In genomic region chr11:13291361-13291760, GRCh38 we compare ENCODE assay signal across 37 cellular contexts.
"Had no signal": no experiment of that assay in that cellular context is flagged by ENCODE, and none has a peak within 500 bp of the region (broad histone marks: within the 10 kb centered on the region; RNA-seq: fewer than 3 reads in every experiment).

No MANE protein-coding gene starts in this region.

- H3K9me3 ChIP-seq: breast epithelium, MG63, Peyer's patch, SJSA1 had no signal

- H3K9me3 Mint-ChIP-seq: activated CD4-positive, alpha-beta T cell treated with anti-CD3 and anti-CD28 coated beads, Interleukin-2, amount 10 ng/mL, durations not matched to agents 7 days and 5 days; activated T-cell treated with anti-CD3 and anti-CD28 coated beads, Interleukin-2, amount 50 U/mL, for 4 hours; IgD-negative memory B cell; WTC11 had no signal

- H3K27me3 Mint-ChIP-seq: activated CD4-positive, alpha-beta T cell treated with anti-CD3 and anti-CD28 coated beads for 36 hours; activated CD4-positive, alpha-beta T cell treated with anti-CD3 and anti-CD28 coated beads, Interleukin-2, amount 10 ng/mL, durations not matched to agents 7 days and 5 days; activated naive CD8-positive, alpha-beta T cell treated with anti-CD3 and anti-CD28 coated beads for 36 hours; IgD-negative memory B cell had no signal

- H3K27ac ChIP-seq: breast epithelium, Peyer's patch, SJSA1 had no signal

- H3K27me3 ChIP-seq: breast epithelium, MG63, Peyer's patch, SJSA1 had no signal

- H3K4me3 Mint-ChIP-seq: activated CD4-positive, alpha-beta T cell treated with anti-CD3 and anti-CD28 coated beads for 36 hours; activated CD4-positive, alpha-beta T cell treated with anti-CD3 and anti-CD28 coated beads, Interleukin-2, amount 10 ng/mL, durations not matched to agents 7 days and 5 days; activated CD8-positive, alpha-beta T cell treated with anti-CD3 and anti-CD28 coated beads, Interleukin-2, amount 10 ng/mL, durations not matched to agents 7 days and 5 days; activated naive CD8-positive, alpha-beta T cell treated with anti-CD3 and anti-CD28 coated beads for 36 hours; activated T-cell treated with anti-CD3 and anti-CD28 coated beads, Interleukin-2, amount 50 U/mL, for 4 hours; IgD-negative memory B cell; WTC11 had no signal

- H3K4me1 ChIP-seq: breast epithelium had no signal

- H3K4me3 ChIP-seq: breast epithelium, MG63, Peyer's patch, SJSA1 had no signal

- H3K27ac Mint-ChIP-seq: activated CD4-positive, alpha-beta T cell treated with anti-CD3 and anti-CD28 coated beads for 36 hours; activated CD4-positive, alpha-beta T cell treated with anti-CD3 and anti-CD28 coated beads, Interleukin-2, amount 10 ng/mL, durations not matched to agents 7 days and 5 days; activated CD8-positive, alpha-beta T cell treated with anti-CD3 and anti-CD28 coated beads, Interleukin-2, amount 10 ng/mL, durations not matched to agents 7 days and 5 days; activated naive CD8-positive, alpha-beta T cell treated with anti-CD3 and anti-CD28 coated beads for 36 hours; IgD-negative memory B cell; WTC11 had no signal

- H3K36me3 ChIP-seq: breast epithelium, MG63, Peyer's patch, SJSA1 had no signal

- H3K36me3 Mint-ChIP-seq: WTC11 had no signal

- DNase-seq: activated CD4-positive, alpha-beta T cell treated with anti-CD3 and anti-CD28 coated beads for 36 hours; activated CD4-positive, alpha-beta T cell treated with anti-CD3 and anti-CD28 coated beads, Interleukin-2, amount 10 ng/mL, durations not matched to agents 7 days and 5 days; activated CD4-positive, alpha-beta T cell treated with anti-CD3 and anti-CD28 coated beads, Interleukin-2, amount 50 U/mL, for 48 hours; activated CD8-positive, alpha-beta T cell treated with anti-CD3 and anti-CD28 coated beads, Interleukin-2, amount 10 ng/mL, durations not matched to agents 7 days and 5 days; activated effector memory CD4-positive, alpha-beta T cell treated with anti-CD3 and anti-CD28 coated beads, Interleukin-2, amount 50 U/mL, for 16 hours; activated naive CD4-positive, alpha-beta T cell; activated naive CD4-positive, alpha-beta T cell treated with anti-CD3 and anti-CD28 coated beads, Interleukin-2, amount 50 U/mL, for 16 hours; activated naive CD8-positive, alpha-beta T cell treated with anti-CD3 and anti-CD28 coated beads for 36 hours; activated T-cell treated with anti-CD3 and anti-CD28 coated beads, Interleukin-2, amount 50 U/mL, for 4 hours; amniotic stem cell; aorta; cerebellar nuclear complex; Kasumi-1; KG1; MG63; NCI-H1048; NCI-H1105 treated with DMSO at 0.1 percent for 48 hours; NCI-H1436; NCI-H1694; NCI-H1930; NCI-H2081 treated with DMSO at 0.1 percent for 48 hours; NCI-H226; NCI-H446 treated with DMSO at 0.1 percent for 48 hours; NCI-H524; NK-92 treated with Interleukin-12 subunit alpha and Interleukin-12 subunit beta, amount 100 ng/mL, for 24 hours; PC-3; Peyer's patch; RPMI8226; SHP77 treated with DMSO at 0.1 percent for 48 hours; SW 1271; T-helper 1 cell; T1000 had no signal

- ATAC-seq: activated CD4-positive, alpha-beta T cell treated with anti-CD3 and anti-CD28 coated beads for 36 hours; activated CD4-positive, CD25-positive, alpha-beta regulatory T cell treated with anti-CD3 and anti-CD28 coated beads, Interleukin-2, amount 50 U/mL, for 24 hours; activated CD8-positive, alpha-beta T cell treated with anti-CD3 and anti-CD28 coated beads, Interleukin-2, amount 10 ng/mL, durations not matched to agents 7 days and 5 days; activated T-cell treated with anti-CD3 and anti-CD28 coated beads, Interleukin-2, amount 50 U/mL, for 4 hours; PC-3; WTC11 had no signal
